ENCODE assay signal across 8 cellular contexts in genomic region chr1:156689035-156689959, GRCh38. TPM values are rescaled to one million over a fixed set of nuclear protein-coding genes. Genes with fewer than 3 reads are reported as not detected.
A peak's percentile ranks its signal among the peaks of the same experiment; 100 is the strongest.
DNase-seq lines count a peak whose midpoint lies in the region; ATAC-seq, FAIRE-seq and TF ChIP-seq lines count a peak whose summit lies in the region.

No MANE protein-coding gene starts in this region.

- ATAC-seq in HG02870 (IDR thresholded peaks at IDR 0.05; ENCODE audit: unreplicated experiment) (peak; percentile 67), HG02852 (IDR thresholded peaks at IDR 0.05; ENCODE audit: unreplicated experiment) (no peak)

- TF ChIP-seq CTCF in cardiac fibroblast (IDR thresholded peaks at IDR 0.05; ENCODE audit: low read depth, low read length) (peak; percentile 95), kidney (IDR thresholded peaks at IDR 0.05; ENCODE audit: borderline replicate concordance, extremely low read depth, insufficient read depth) (peak; percentile 89)

- H3K36me3 ChIP-seq in kidney (ENCODE audit: control insufficient read depth in 1 of 2, insufficient read depth in 2 of 2, low read length in 2 of 2) = no peaks in the 10 kb centered on the region

- intact Hi-C loops in kidney (cut with DNase I) = no loop called here

- peaks cover 0 to 12% of the 10 kb centered on the region in 2 donors for H3K4me1 ChIP-seq in kidney (ENCODE audit: control insufficient read depth in 1 of 2, insufficient read depth in 1 of 2, low read depth in 1 of 2, low read length in 2 of 2)

- H3K9ac ChIP-seq in kidney (ENCODE audit: low read length in 2 of 2) = no peak overlapping the region

- no peaks in the 10 kb centered on the region for H3K9me3 ChIP-seq in kidney (ENCODE audit: control insufficient read depth in 1 of 2, low read length in 2 of 2)

- H3K27ac ChIP-seq in kidney (ENCODE audit: low read depth in 2 of 2, low read length in 2 of 2) = no peak overlapping the region

- no peak for FAIRE-seq in kidney (lab: Jason Lieb, UNC)

- peak overlapping the region in 1 of 2 donors; percentile 21 for H3K4me3 ChIP-seq in cardiac fibroblast (replicated peaks in 1 of 2; ENCODE audit: low read depth in 2 of 2, low read length in 2 of 2)
- H3K4me3 ChIP-seq in kidney (ENCODE audit: low read length in 2 of 2) = no peak overlapping the region

- peak; percentile 86 for DNase-seq in DMS114 treated with DMSO at 0.1 percent for 48 hours (lab: John Stamatoyannopoulos, UW; ENCODE audit: unreplicated experiment)
- DNase-seq in NCI-H446 (lab: John Stamatoyannopoulos, UW) = peak; percentile 63 to 91
- peak; percentile 44 for DNase-seq in activated CD4-positive, CD25-positive, alpha-beta regulatory T cell treated with anti-CD3 and anti-CD28 coated beads, Interleukin-2, amount 50 U/mL, for 16 hours (ENCODE audit: low read depth, low spot score)
- peak; percentile 81 to 88 for DNase-seq in cardiac fibroblast (ENCODE audit: low read depth in 2 of 2)
- peak; percentile 90 for DNase-seq in kidney
- DNase-seq in stimulated activated CD4-positive, alpha-beta T cell treated with anti-CD3 and anti-CD28 coated beads, Interleukin-1b, Interleukin-23, amount 100 ng/mL, for 4 hours (ENCODE audit: low read depth in 2 of 2) = peak; percentile 60 to 71

RNA-seq across cellular contexts. Expression of gene NES, which starts 12.1 kb away (rescaled TPM):
- total RNA-seq in kidney = 50.7 TPM
- polyA plus RNA-seq in kidney (ENCODE audit: insufficient read depth, low read depth, low replicate concordance) = 44.3 TPM

RNA-seq across cellular contexts. Expression of gene CRABP2, which starts 16.1 kb away (rescaled TPM):
- total RNA-seq in kidney = 15.2 TPM
- 21.6 TPM for polyA plus RNA-seq in kidney (ENCODE audit: insufficient read depth, low read depth, low replicate concordance)

RNA-seq across cellular contexts. Expression of gene METTL25B, which starts 39.0 kb away (rescaled TPM):
- total RNA-seq in kidney = 35.2 TPM
- 29.4 TPM for polyA plus RNA-seq in kidney (ENCODE audit: insufficient read depth, low read depth, low replicate concordance)

RNA-seq across cellular contexts. Expression of gene ISG20L2, which starts 39.3 kb away (rescaled TPM):
- 23.3 TPM for total RNA-seq in kidney
- polyA plus RNA-seq in kidney (ENCODE audit: insufficient read depth, low read depth, low replicate concordance) = 13.3 TPM

RNA-seq across cellular contexts. Expression of gene BCAN, which starts 47.4 kb away (rescaled TPM):
- total RNA-seq in kidney = 0.19 TPM
- 0.45 TPM for polyA plus RNA-seq in kidney (ENCODE audit: insufficient read depth, low read depth, low replicate concordance)
